ENCODE assay signal across 17 cellular contexts in the genomic region with DNA sequence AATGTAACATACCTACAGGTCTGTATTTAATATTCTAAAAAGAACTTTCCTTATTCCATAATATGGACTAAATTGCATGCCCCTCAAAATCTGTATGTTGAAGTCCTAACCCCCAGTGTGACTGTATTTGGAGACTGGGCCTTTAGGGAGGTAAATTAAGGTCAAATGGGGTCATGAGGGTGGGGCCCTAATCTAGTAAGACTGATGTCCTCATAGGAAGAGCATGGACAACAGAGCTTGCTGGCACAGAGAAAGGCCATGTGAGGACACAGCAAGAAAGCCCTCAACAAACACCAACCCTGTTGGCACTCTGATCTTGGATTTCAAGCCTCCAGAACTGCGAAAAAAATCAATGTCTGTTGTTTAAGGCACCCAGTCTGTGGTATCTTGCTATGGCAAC. TPM values are rescaled to one million over a fixed set of nuclear protein-coding genes. Genes with fewer than 3 reads are reported as not detected.
A peak's percentile ranks its signal among the peaks of the same experiment; 100 is the strongest.
DNase-seq lines count a peak whose midpoint lies in the region; ATAC-seq, FAIRE-seq and TF ChIP-seq lines count a peak whose summit lies in the region.
"Had no signal": no experiment of that assay in that cellular context is flagged by ENCODE, and none has a peak within 500 bp of the region (broad histone marks: within the 10 kb centered on the region; RNA-seq: fewer than 3 reads in every experiment).

No MANE protein-coding gene starts in this region.

- H3K4me3 Mint-ChIP-seq in activated T-cell treated with anti-CD3 and anti-CD28 coated beads, Interleukin-2, amount 50 U/mL, for 24 hours: no peak overlapping the region
- no peak overlapping the region for H3K4me3 Mint-ChIP-seq in activated T-cell treated with anti-CD3 and anti-CD28 coated beads, Interleukin-2, amount 50 U/mL, for 72 hours
- H3K4me3 Mint-ChIP-seq: B cell; CD4-positive, alpha-beta T cell; H9 had no signal

- H3K4me2 ChIP-seq in K562 (ENCODE audit: insufficient read depth, low read length): no peak overlapping the region

- no peak for TF ChIP-seq CTCF in K562 (IDR thresholded peaks at IDR 0.05 in 2 of 3, conservative IDR thresholded peaks at IDR 0.05 in 1 of 3; ENCODE audit: insufficient read depth in 2 of 3, low read depth in 1 of 3, low read length in 3 of 3)

- no peaks in the 10 kb centered on the region for H3K9me3 ChIP-seq in K562 (replicated peaks; ENCODE audit: control insufficient read depth, insufficient read depth, low read depth, low read length)

- no peak for DNase-seq in activated T-cell treated with anti-CD3 and anti-CD28 coated beads, Interleukin-2, amount 50 U/mL, for 24 hours
- DNase-seq in activated T-cell treated with anti-CD3 and anti-CD28 coated beads, Interleukin-2, amount 50 U/mL, for 72 hours: no peak
- DNase-seq in K562 (ENCODE audit: extremely low read depth in 1 of 4, low spot score in 3 of 4) (no peak), left lobe of liver (ENCODE audit: low spot score) (no peak), NAMALWA (ENCODE audit: low spot score) (no peak), T-helper 2 cell (no peak)
- DNase-seq: C1 segment of cervical spinal cord; Calu3; CD4-positive, alpha-beta T cell; DMS 273 treated with DMSO at 0.1 percent for 48 hours; DMS79; GOT3; H9 had no signal

- no peak for TF ChIP-seq EP300 in K562 (IDR thresholded peaks at IDR 0.05; ENCODE audit: low read length)

- H2AFZ ChIP-seq in K562 (ENCODE audit: low read depth, low read length): no peak overlapping the region

- intact Hi-C loops in K562 (cut with micrococcal nuclease): no loop called here

- no peaks in the 10 kb centered on the region for H3K27me3 Mint-ChIP-seq in activated T-cell treated with anti-CD3 and anti-CD28 coated beads, Interleukin-2, amount 50 U/mL, for 24 hours
- H3K27me3 Mint-ChIP-seq in activated T-cell treated with anti-CD3 and anti-CD28 coated beads, Interleukin-2, amount 50 U/mL, for 72 hours (ENCODE audit: low read depth): no peaks in the 10 kb centered on the region
- H3K27me3 Mint-ChIP-seq: B cell; CD4-positive, alpha-beta T cell had no signal

- 100% methylated on average over 1 of the region's 1 CpG for WGBS in K562 (ENCODE audit: insufficient coverage, low coverage, missing lambda C conversion rate)

- no peak overlapping the region for H3K4me3 ChIP-seq in K562

- H3K27me3 ChIP-seq in K562 (ENCODE audit: control insufficient read depth in 2 of 2, insufficient read depth in 2 of 2, low read length in 2 of 2): no peaks in the 10 kb centered on the region

- peaks cover 83% of the 10 kb centered on the region for H3K36me3 Mint-ChIP-seq in activated T-cell treated with anti-CD3 and anti-CD28 coated beads, Interleukin-2, amount 50 U/mL, for 24 hours (ENCODE audit: low read depth)
- H3K36me3 Mint-ChIP-seq in activated T-cell treated with anti-CD3 and anti-CD28 coated beads, Interleukin-2, amount 50 U/mL, for 72 hours (ENCODE audit: insufficient read depth in 2 of 2): peaks cover 14 to 34% of the 10 kb centered on the region in 2 donors

- H3K4me1 Mint-ChIP-seq in activated T-cell treated with anti-CD3 and anti-CD28 coated beads, Interleukin-2, amount 50 U/mL, for 24 hours (ENCODE audit: low read depth): peaks cover 15% of the 10 kb centered on the region
- peaks cover 12% of the 10 kb centered on the region for H3K4me1 Mint-ChIP-seq in activated T-cell treated with anti-CD3 and anti-CD28 coated beads, Interleukin-2, amount 50 U/mL, for 72 hours (ENCODE audit: low read depth)
- H3K4me1 Mint-ChIP-seq: B cell, H9 had no signal

- H4K20me1 ChIP-seq in K562 (replicated peaks; ENCODE audit: control insufficient read depth, insufficient read depth, low read length): no peaks in the 10 kb centered on the region

- H3K9ac ChIP-seq in K562 (ENCODE audit: insufficient read depth in 1 of 2, low read depth in 2 of 2, low read length in 2 of 2): no peak overlapping the region

- TF ChIP-seq POLR2A in K562 (conservative IDR thresholded peaks at IDR 0.05): no peak

- ATAC-seq in activated T-cell treated with anti-CD3 and anti-CD28 coated beads, Interleukin-2, amount 50 U/mL, for 72 hours (replicated peaks in 1 of 2): no peak
- ATAC-seq in K562 (peak; percentile 31; the same call in 1 of the 3 replicates), left lobe of liver (peak; percentile 59), HG02884 (IDR thresholded peaks at IDR 0.05; ENCODE audit: unreplicated experiment) (no peak)

- H3K36me3 ChIP-seq in K562 (ENCODE audit: control insufficient read depth, insufficient read depth, low read length): peaks cover 85% of the 10 kb centered on the region

- no peaks in the 10 kb centered on the region for H3K9me3 Mint-ChIP-seq in activated T-cell treated with anti-CD3 and anti-CD28 coated beads, Interleukin-2, amount 50 U/mL, for 24 hours
- H3K9me3 Mint-ChIP-seq in activated T-cell treated with anti-CD3 and anti-CD28 coated beads, Interleukin-2, amount 50 U/mL, for 72 hours: no peaks in the 10 kb centered on the region
- H3K9me3 Mint-ChIP-seq: CD4-positive, alpha-beta T cell; H9 had no signal

- no peaks in the 10 kb centered on the region for H3K9me1 ChIP-seq in K562 (ENCODE audit: control insufficient read depth, insufficient read depth, low read length)

- no peak for FAIRE-seq in K562 (lab: Jason Lieb, UNC)
- FAIRE-seq: A204.1, GM12891 had no signal

- peak overlapping the region; percentile 47 for H3K27ac Mint-ChIP-seq in activated T-cell treated with anti-CD3 and anti-CD28 coated beads, Interleukin-2, amount 50 U/mL, for 24 hours
- no peak overlapping the region for H3K27ac Mint-ChIP-seq in activated T-cell treated with anti-CD3 and anti-CD28 coated beads, Interleukin-2, amount 50 U/mL, for 72 hours
- H3K27ac Mint-ChIP-seq: B cell; CD4-positive, alpha-beta T cell; H9 had no signal

- CTCF ChIA-PET in K562 (lab: Yijun Ruan, JAX; ENCODE audit: low intra/inter-chr PET ratio): no interaction called here

- H3K27ac ChIP-seq in K562 (ENCODE audit: extremely low read depth, low read depth, low read length): no peak overlapping the region

- POLR2A ChIA-PET in K562 (lab: Yijun Ruan, JAX): interaction anchor here (0.6 to 1.4 kb wide), 2 partner anchors 13 to 19 kb away, joined by 3 read pairs; a partner anchor contains a TSS

- BruUV-seq in K562 (replicated peaks; lab: Mats Ljungman, UMichigan): no TSS peak

- peaks cover 22% of the 10 kb centered on the region for H3K79me2 ChIP-seq in K562 (ENCODE audit: control insufficient read depth, insufficient read depth, low read length)

- H3K4me1 ChIP-seq in K562 (replicated peaks in 1 of 2; ENCODE audit: control insufficient read depth in 2 of 2, insufficient read depth in 2 of 2, low read length in 2 of 2): no peaks in the 10 kb centered on the region

- TF ChIP-seq RAD21 in K562 (CRISPR knock-in tag; conservative IDR thresholded peaks at IDR 0.05 in 1 of 2, IDR thresholded peaks at IDR 0.05 in 1 of 2): no peak

- in situ Hi-C loops in K562 (cut with MboI): no loop called here

TF ChIP-seq in K562, 482 proteins besides CTCF, POLR2A, EP300 and RAD21 (continues in another document):
- TF ChIP-seq MAFF (IDR thresholded peaks at IDR 0.05; ENCODE audit: low read length): no peak

RNA-seq across cellular contexts. Expression of a gene that starts 18.6 kb away (rescaled TPM):
- 100 to 1,000 TPM; 272 to 284 TPM for total RNA-seq in activated T-cell treated with anti-CD3 and anti-CD28 coated beads, Interleukin-2, amount 50 U/mL, for 72 hours
- 275 and 561 TPM in 2 replicates for total RNA-seq in K562 (2011; cell fraction: chromatin; rRNA removed; ENCODE audit: low replicate concordance)
- 81.5 and 115 TPM in 2 replicates for total RNA-seq in K562 (2011; cell fraction: nucleolus; rRNA removed)
- 184 and 196 TPM in 2 replicates for total RNA-seq in K562 (2011; cell fraction: nucleoplasm; rRNA removed)
- total RNA-seq in K562 (2014; rRNA removed): 96.2 and 118 TPM in 2 replicates
- 209 and 283 TPM in 2 replicates for total RNA-seq in K562 (2014; rRNA removed; fragmentation: Illumina TruSeq; extraction: Trizol)
- total RNA-seq in K562 (2015; rRNA removed; fragmentation: Illumina TruSeq; extraction: Trizol): 168 and 176 TPM in 2 replicates
- total RNA-seq in K562 (2021): 180 and 182 TPM in 2 replicates
- polyA plus RNA-seq in K562 (2011; rRNA removed): 340 and 377 TPM in 2 replicates
- 104 and 199 TPM in 2 replicates for polyA plus RNA-seq in K562 (2011; cell fraction: cytosol; rRNA removed)
- 387 and 786 TPM in 2 replicates for polyA plus RNA-seq in K562 (2011; cell fraction: nucleus; rRNA removed)
- 124 and 183 TPM in 2 replicates for polyA plus RNA-seq in K562 (2012)
- polyA plus RNA-seq in K562 (2014; fragmentation: Illumina TruSeq; extraction: Trizol): 238 and 243 TPM in 2 replicates
- polyA plus RNA-seq in K562 (2014; fragmentation: Nextera tagmentation; extraction: Ambion mirVana): 100 to 1,000 TPM; 125 to 177 TPM
- polyA plus RNA-seq in K562 (2014; rRNA removed): 144 and 145 TPM in 2 replicates
- 859 and 924 TPM in 2 replicates for polyA minus RNA-seq in K562 (2011; rRNA and poly(A)+ RNA removed)
- polyA minus RNA-seq in K562 (2011; cell fraction: cytosol; rRNA and poly(A)+ RNA removed): 67.3 and 81.8 TPM in 2 replicates
- 130 and 336 TPM in 2 replicates for polyA minus RNA-seq in K562 (2011; cell fraction: nucleus; rRNA and poly(A)+ RNA removed)
- 83.5 TPM for total RNA-seq in left lobe of liver

RNA-seq across cellular contexts. Expression of a gene that starts 37.1 kb away (rescaled TPM):
- total RNA-seq in activated T-cell treated with anti-CD3 and anti-CD28 coated beads, Interleukin-2, amount 50 U/mL, for 72 hours: 10 to 100 TPM; 24.0 to 25.6 TPM
- total RNA-seq in K562 (2011; cell fraction: chromatin; rRNA removed; ENCODE audit: low replicate concordance): 8.4 and 11.7 TPM in 2 replicates
- total RNA-seq in K562 (2011; cell fraction: nucleolus; rRNA removed): 7.0 and 9.7 TPM in 2 replicates
- total RNA-seq in K562 (2011; cell fraction: nucleoplasm; rRNA removed): 10.8 and 22.4 TPM in 2 replicates
- total RNA-seq in K562 (2014; rRNA removed) (6.9 and 7.6 TPM in 2 replicates), K562 (2014; rRNA removed; fragmentation: Illumina TruSeq; extraction: Trizol) (13.1 and 15.9 TPM in 2 replicates), K562 (2015; rRNA removed; fragmentation: Illumina TruSeq; extraction: Trizol) (10.8 and 11.1 TPM in 2 replicates), K562 (2021) (8.5 and 9.8 TPM in 2 replicates), left lobe of liver (11.4 TPM)
- polyA plus RNA-seq in K562 (2011; rRNA removed) (1.8 and 3.1 TPM in 2 replicates), K562 (2014; fragmentation: Illumina TruSeq; extraction: Trizol) (8.8 and 9.7 TPM in 2 replicates), K562 (2014; fragmentation: Nextera tagmentation; extraction: Ambion mirVana) (1 to 10 TPM; 7.2 to 7.7 TPM), K562 (2014; rRNA removed) (7.1 and 9.3 TPM in 2 replicates)
- 0.86 and 1.4 TPM in 2 replicates for polyA plus RNA-seq in K562 (2011; cell fraction: cytosol; rRNA removed)
- polyA plus RNA-seq in K562 (2011; cell fraction: nucleus; rRNA removed): 1.5 and 1.9 TPM in 2 replicates
- 6.8 and 10.0 TPM in 2 replicates for polyA plus RNA-seq in K562 (2012)
- 4.2 and 4.7 TPM in 2 replicates for polyA minus RNA-seq in K562 (2011; rRNA and poly(A)+ RNA removed)
- polyA minus RNA-seq in K562 (2011; cell fraction: cytosol; rRNA and poly(A)+ RNA removed): 1.1 and 1.7 TPM in 2 replicates
- polyA minus RNA-seq in K562 (2011; cell fraction: nucleus; rRNA and poly(A)+ RNA removed): 5.7 and 8.9 TPM in 2 replicates

Comparison
In these comparisons a context has a peak if more than half of its experiments do, and no peak if none do; other contexts are left out.
1. ATAC-seq: peak in K562 (single experiment) and left lobe of liver (single experiment); none in activated T-cell treated with anti-CD3 and anti-CD28 coated beads, Interleukin-2, amount 50 U/mL, for 72 hours (0 of 2) and HG02884 (single experiment).